Comparison of ENCODE assay signal across 14 cellular contexts in the genomic region with DNA sequence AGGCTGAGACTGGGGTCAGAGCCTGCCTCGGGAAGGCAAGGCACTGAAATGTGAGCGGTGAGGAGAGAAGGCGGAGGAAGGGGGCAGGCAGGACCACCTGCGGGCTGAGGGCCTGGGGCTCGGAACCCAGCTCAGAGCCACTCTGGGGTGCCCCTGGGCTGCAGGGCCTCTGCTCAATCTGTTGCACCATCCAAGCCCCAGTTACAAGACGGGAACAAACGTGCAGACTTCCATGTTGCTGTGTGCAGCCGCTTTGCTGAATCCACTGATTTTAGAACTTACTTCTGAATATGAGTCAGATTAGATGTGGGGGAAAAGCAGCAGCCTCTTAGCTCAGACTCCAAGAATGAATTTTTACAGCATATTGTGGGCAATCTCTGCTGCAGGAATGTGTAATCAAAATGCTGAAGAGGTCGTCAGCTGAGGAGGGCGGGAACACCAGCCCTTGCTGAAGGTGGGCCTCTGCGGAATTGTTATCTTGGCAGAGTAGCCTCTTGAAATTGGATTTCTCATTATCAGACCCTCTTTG. TPM values are rescaled to one million over a fixed set of nuclear protein-coding genes. Genes with fewer than 3 reads are reported as not detected.
A peak's percentile ranks its signal among the peaks of the same experiment; 100 is the strongest.
DNase-seq lines count a peak whose midpoint lies in the region; ATAC-seq, FAIRE-seq and TF ChIP-seq lines count a peak whose summit lies in the region.
"Had no signal": no experiment of that assay in that cellular context is flagged by ENCODE, and none has a peak within 500 bp of the region (broad histone marks: within the 10 kb centered on the region; RNA-seq: fewer than 3 reads in every experiment).

No MANE protein-coding gene starts in this region.

- no peaks in the 10 kb centered on the region for H3K79me2 ChIP-seq in HepG2 (ENCODE audit: insufficient read depth, low read length)

- CTCF ChIA-PET in HepG2 (lab: Yijun Ruan, JAX; ENCODE audit: low intra/inter-chr PET ratio, low total read pairs): no interaction called here

- WGBS in HepG2 (ENCODE audit: low lambda C conversion rate): 11% methylated on average over 6 of the region's 11 CpGs

- H3K9me3 Mint-ChIP-seq in activated CD4-positive, alpha-beta T cell treated with anti-CD3 and anti-CD28 coated beads, Interleukin-2, amount 10 ng/mL, durations not matched to agents 24 days and 14 days: no peaks in the 10 kb centered on the region
- H3K9me3 Mint-ChIP-seq: naive thymus-derived CD4-positive, alpha-beta T cell had no signal

- peaks cover 40% of the 10 kb centered on the region for H3K36me3 Mint-ChIP-seq in activated CD4-positive, alpha-beta T cell treated with anti-CD3 and anti-CD28 coated beads, Interleukin-2, amount 10 ng/mL, durations not matched to agents 24 days and 14 days (ENCODE audit: low read depth)

- no peak for TF ChIP-seq CTCF in HepG2 (CRISPR knock-in tag; IDR thresholded peaks at IDR 0.05)

- no peak overlapping the region for H3K4me3 ChIP-seq in HepG2 (replicated peaks in 1 of 3; ENCODE audit: insufficient read depth in 1 of 3, low read depth in 2 of 3, low read length in 3 of 3)
- H3K4me3 ChIP-seq: BLaER1 had no signal

- H3K4me2 ChIP-seq in HepG2 (ENCODE audit: low read depth, low read length): no peak overlapping the region

- H3K4me1 ChIP-seq in HepG2 (ENCODE audit: insufficient read depth, low read length): no peaks in the 10 kb centered on the region

- in situ Hi-C loops in HepG2 (cut with HindIII; ENCODE audit: extremely low pct_ligation_motif_present, low pct_unique_long_range_greater_than_20kb): no loop called here

- H3K9ac ChIP-seq in HepG2 (ENCODE audit: insufficient read depth, low read depth, low read length): no peak overlapping the region
- H3K9ac ChIP-seq: BLaER1 had no signal

- no peak overlapping the region for H3K27ac Mint-ChIP-seq in activated CD4-positive, alpha-beta T cell treated with anti-CD3 and anti-CD28 coated beads, Interleukin-2, amount 10 ng/mL, durations not matched to agents 24 days and 14 days
- H3K27ac Mint-ChIP-seq: activated CD8-positive, alpha-beta memory T cell treated with anti-CD3 and anti-CD28 coated beads, Interleukin-2, amount 10 ng/mL, durations not matched to agents 7 days and 5 days had no signal

- no peak for TF ChIP-seq POLR2A in HepG2 (IDR thresholded peaks at IDR 0.05; ENCODE audit: insufficient read depth in 1 of 2, low read depth in 2 of 2, low read length in 2 of 2)

- no peaks in the 10 kb centered on the region for H3K36me3 ChIP-seq in HepG2 (replicated peaks in 1 of 2; ENCODE audit: control insufficient read depth in 1 of 2, insufficient read depth in 2 of 2, low read length in 2 of 2)

- no peaks in the 10 kb centered on the region for H3K27me3 Mint-ChIP-seq in activated CD4-positive, alpha-beta T cell treated with anti-CD3 and anti-CD28 coated beads, Interleukin-2, amount 10 ng/mL, durations not matched to agents 24 days and 14 days
- H3K27me3 Mint-ChIP-seq: activated CD8-positive, alpha-beta memory T cell treated with anti-CD3 and anti-CD28 coated beads, Interleukin-2, amount 10 ng/mL, durations not matched to agents 7 days and 5 days; naive thymus-derived CD4-positive, alpha-beta T cell had no signal

- H4K20me1 ChIP-seq in HepG2 (ENCODE audit: insufficient read depth, low read length): no peaks in the 10 kb centered on the region

- H3K9me3 ChIP-seq in HepG2 (ENCODE audit: low read length): no peaks in the 10 kb centered on the region
- H3K9me3 ChIP-seq: BLaER1 had no signal

- TF ChIP-seq EP300 in HepG2 (IDR thresholded peaks at IDR 0.05; ENCODE audit: low read depth in 2 of 2, low read length in 2 of 2): no peak
- TF ChIP-seq EP300 in HepG2 (CRISPR knock-in tag; IDR thresholded peaks at IDR 0.05; ENCODE audit: borderline replicate concordance): no peak

- H2AFZ ChIP-seq in HepG2 (ENCODE audit: low read length): no peak overlapping the region

- peak; percentile 57 for DNase-seq in A172 (ENCODE audit: low spot score)
- DNase-seq in H4 (ENCODE audit: low spot score): peak; percentile 89
- peak; percentile 39 for DNase-seq in amniotic stem cell (lab: John Stamatoyannopoulos, UW)
- DNase-seq in iris pigment epithelial cell (ENCODE audit: low read depth): peak; percentile 60
- DNase-seq in HepG2 (ENCODE audit: low spot score): no peak
- no peak for DNase-seq in KG1 (lab: John Stamatoyannopoulos, UW)
- DNase-seq in activated CD4-positive, alpha-beta T cell treated with anti-CD3 and anti-CD28 coated beads, Interleukin-2, amount 10 ng/mL, durations not matched to agents 24 days and 14 days: no peak
- DNase-seq: activated CD8-positive, alpha-beta memory T cell treated with anti-CD3 and anti-CD28 coated beads, Interleukin-2, amount 10 ng/mL, durations not matched to agents 7 days and 5 days; naive thymus-derived CD4-positive, alpha-beta T cell; NCI-H187 had no signal

- no TSS peak for BruUV-seq in HepG2 (replicated peaks; lab: Mats Ljungman, UMichigan)

- no peak overlapping the region for H3K27ac ChIP-seq in HepG2 (ENCODE audit: extremely low read length, insufficient read depth, low read length)
- H3K27ac ChIP-seq: BLaER1 had no signal

- POLR2A ChIA-PET in HepG2 (lab: Yijun Ruan, JAX): no interaction called here

- FAIRE-seq in HepG2 (lab: Jason Lieb, UNC): no peak
- FAIRE-seq: islet of Langerhans had no signal

- peaks cover 5 to 38% of the 10 kb centered on the region in 2 experiments; a peak in 4 of 5 replicates for H3K27me3 ChIP-seq in HepG2 (ENCODE audit: control insufficient read depth in 1 of 2, insufficient read depth in 2 of 2, low read length in 2 of 2)

- ATAC-seq in HepG2 (no peak), HG02588 (IDR thresholded peaks at IDR 0.05; ENCODE audit: unreplicated experiment) (no peak)
- ATAC-seq: activated CD8-positive, alpha-beta memory T cell treated with anti-CD3 and anti-CD28 coated beads, Interleukin-2, amount 10 ng/mL, durations not matched to agents 7 days and 5 days; naive thymus-derived CD4-positive, alpha-beta T cell had no signal

- intact Hi-C loops in HepG2 (cut with micrococcal nuclease; ENCODE audit: unreplicated experiment): no loop called here
- intact Hi-C loops in activated CD4-positive, alpha-beta T cell treated with anti-CD3 and anti-CD28 coated beads, Interleukin-2, amount 10 ng/mL, durations not matched to agents 24 days and 14 days (cut with micrococcal nuclease): no loop called here

- H3K4me3 Mint-ChIP-seq in activated CD4-positive, alpha-beta T cell treated with anti-CD3 and anti-CD28 coated beads, Interleukin-2, amount 10 ng/mL, durations not matched to agents 24 days and 14 days: no peak overlapping the region
- H3K4me3 Mint-ChIP-seq: activated CD8-positive, alpha-beta memory T cell treated with anti-CD3 and anti-CD28 coated beads, Interleukin-2, amount 10 ng/mL, durations not matched to agents 7 days and 5 days; naive thymus-derived CD4-positive, alpha-beta T cell had no signal

- no peak for TF ChIP-seq RAD21 in HepG2 (CRISPR knock-in tag; IDR thresholded peaks at IDR 0.05)

- peaks cover 15% of the 10 kb centered on the region for H3K4me1 Mint-ChIP-seq in activated CD4-positive, alpha-beta T cell treated with anti-CD3 and anti-CD28 coated beads, Interleukin-2, amount 10 ng/mL, durations not matched to agents 24 days and 14 days

TF ChIP-seq in HepG2, 621 proteins besides CTCF, POLR2A, EP300 and RAD21:
- TF ChIP-seq YEATS2 (CRISPR knock-in tag; IDR thresholded peaks at IDR 0.05; ENCODE audit: borderline replicate concordance) (no peak), FOXJ3 (CRISPR knock-in tag; IDR thresholded peaks at IDR 0.05; ENCODE audit: borderline replicate concordance) (no peak), LCORL (IDR thresholded peaks at IDR 0.05) (no peak), LCORL (CRISPR knock-in tag; IDR thresholded peaks at IDR 0.05) (no peak), ZKSCAN1 (IDR thresholded peaks at IDR 0.05; ENCODE audit: low read length) (no peak), FOXA3 (CRISPR knock-in tag; IDR thresholded peaks at IDR 0.05) (no peak), TRIM24 (CRISPR knock-in tag; IDR thresholded peaks at IDR 0.05) (no peak)
- TF ChIP-seq, protein P1, sequence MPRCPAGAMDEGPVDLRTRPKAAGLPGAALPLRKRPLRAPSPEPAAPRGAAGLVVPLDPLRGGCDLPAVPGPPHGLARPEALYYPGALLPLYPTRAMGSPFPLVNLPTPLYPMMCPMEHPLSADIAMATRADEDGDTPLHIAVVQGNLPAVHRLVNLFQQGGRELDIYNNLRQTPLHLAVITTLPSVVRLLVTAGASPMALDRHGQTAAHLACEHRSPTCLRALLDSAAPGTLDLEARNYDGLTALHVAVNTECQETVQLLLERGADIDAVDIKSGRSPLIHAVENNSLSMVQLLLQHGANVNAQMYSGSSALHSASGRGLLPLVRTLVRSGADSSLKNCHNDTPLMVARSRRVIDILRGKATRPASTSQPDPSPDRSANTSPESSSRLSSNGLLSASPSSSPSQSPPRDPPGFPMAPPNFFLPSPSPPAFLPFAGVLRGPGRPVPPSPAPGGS (CRISPR knock-in tag; IDR thresholded peaks at IDR 0.05): no peak

RNA-seq across cellular contexts. Expression of a gene that starts 21.6 kb away (rescaled TPM):
- total RNA-seq in A172 (2014; rRNA removed; shearing (Covaris generic)): not detected in 2 replicates
- total RNA-seq in H4 (2014; rRNA removed; shearing (Covaris generic)): 0.04 and 1.1 TPM in 2 replicates
- total RNA-seq in HepG2 (2016; rRNA removed; fragmentation: Illumina TruSeq; extraction: Trizol): not detected in 2 replicates
- total RNA-seq in HepG2 (2016; cell fraction: cytosol; rRNA removed; fragmentation: Illumina TruSeq; extraction: Trizol; ENCODE audit: low read depth): not detected in 2 replicates
- not detected in 2 replicates for total RNA-seq in HepG2 (2016; cell fraction: insoluble cytoplasmic fraction; rRNA removed; fragmentation: Illumina TruSeq; extraction: Trizol)
- total RNA-seq in HepG2 (2016; cell fraction: membrane; rRNA removed; fragmentation: Illumina TruSeq; extraction: Trizol): not detected in 2 replicates
- not detected in 2 replicates for total RNA-seq in HepG2 (2016; cell fraction: nucleus; rRNA removed; fragmentation: Illumina TruSeq; extraction: Trizol)
- not detected in 2 replicates for polyA plus RNA-seq in HepG2 (2011; rRNA removed)
- polyA plus RNA-seq in HepG2 (2011; cell fraction: cytosol; rRNA removed): not detected in 2 replicates
- 0.02 TPM in 1 of 2 replicates, not detected in the other for polyA plus RNA-seq in HepG2 (2011; cell fraction: nucleus; rRNA removed)
- polyA plus RNA-seq in HepG2 (2012): not detected in 2 replicates
- not detected in 2 replicates for polyA plus RNA-seq in HepG2 (2016; cell fraction: cytosol; fragmentation: Illumina TruSeq; extraction: Trizol; ENCODE audit: low read depth)
- not detected in 2 replicates for polyA plus RNA-seq in HepG2 (2016; cell fraction: insoluble cytoplasmic fraction; fragmentation: Illumina TruSeq; extraction: Trizol; ENCODE audit: low read depth)
- not detected in 2 replicates for polyA plus RNA-seq in HepG2 (2016; cell fraction: membrane; fragmentation: Illumina TruSeq; extraction: Trizol; ENCODE audit: low read depth)
- polyA plus RNA-seq in HepG2 (2016; cell fraction: nucleus; fragmentation: Illumina TruSeq; extraction: Trizol; ENCODE audit: insufficient read depth, low read depth): not detected in 2 replicates
- polyA minus RNA-seq in HepG2 (2011; rRNA and poly(A)+ RNA removed; ENCODE audit: low replicate concordance): not detected in 2 replicates
- polyA minus RNA-seq in HepG2 (2011; cell fraction: cytosol; rRNA and poly(A)+ RNA removed): not detected in 2 replicates
- not detected in 2 replicates for polyA minus RNA-seq in HepG2 (2011; cell fraction: nucleus; rRNA and poly(A)+ RNA removed)
- 48.9 and 52.2 TPM in 2 replicates for total RNA-seq in activated CD4-positive, alpha-beta T cell treated with anti-CD3 and anti-CD28 coated beads, Interleukin-2, amount 10 ng/mL, durations not matched to agents 24 days and 14 days
- total RNA-seq: epithelial cell of proximal tubule had no signal

Comparison
In these comparisons a context has a peak if more than half of its experiments do, and no peak if none do; other contexts are left out.
1. DNase-seq: peak in A172 (single experiment), H4 (single experiment), amniotic stem cell (single experiment) and iris pigment epithelial cell (single experiment); none in HepG2 (single experiment), KG1 (single experiment) and activated CD4-positive, alpha-beta T cell treated with anti-CD3 and anti-CD28 coated beads, Interleukin-2, amount 10 ng/mL, durations not matched to agents 24 days and 14 days (single experiment).
2. RNA of a gene that starts 21.6 kb away (total RNA-seq): 48.9 to 52.2 TPM in activated CD4-positive, alpha-beta T cell treated with anti-CD3 and anti-CD28 coated beads, Interleukin-2, amount 10 ng/mL, durations not matched to agents 24 days and 14 days; 0.04 to 1.1 TPM in H4, not detected in A172 and not detected in HepG2; every median in the first group is over 10 times any median in the second.